ENCODE assay signal across 19 cellular contexts in genomic region chr19:35136977-35137702, GRCh38. TPM values are rescaled to one million over a fixed set of nuclear protein-coding genes. Genes with fewer than 3 reads are reported as not detected.
A peak's percentile ranks its signal among the peaks of the same experiment; 100 is the strongest.
DNase-seq lines count a peak whose midpoint lies in the region; ATAC-seq and TF ChIP-seq lines count a peak whose summit lies in the region.
"Had no signal": no experiment of that assay in that cellular context is flagged by ENCODE, and none has a peak within 500 bp of the region (broad histone marks: within the 10 kb centered on the region; RNA-seq: fewer than 3 reads in every experiment).

No MANE protein-coding gene starts in this region.

- DNase-seq in SW480 (ENCODE audit: low spot score), result peak; percentile 80
- peak; percentile 88 for DNase-seq in left lobe of liver (ENCODE audit: low spot score)
- DNase-seq in gastrocnemius medialis, result no peak
- DNase-seq in activated CD4-positive, alpha-beta memory T cell treated with anti-CD3 and anti-CD28 coated beads for 36 hours, result no peak
- DNase-seq in DMS153 treated with DMSO at 0.1 percent for 48 hours (lab: John Stamatoyannopoulos, UW; ENCODE audit: unreplicated experiment), result no peak
- DNase-seq in A673 (ENCODE audit: low spot score), result no peak
- DNase-seq: activated CD4-positive, alpha-beta T cell treated with anti-CD3 and anti-CD28 coated beads for 48 hours; aorta; Calu3; foreskin fibroblast; GDM1; left ventricle myocardium superior; NCI-H82; stimulated activated naive CD8-positive, alpha-beta T cell treated with anti-CD3 and anti-CD28 coated beads, Interleukin-15, amount 100 ng/mL, for 72 hours had no signal

- peaks cover 3 to 8% (median 7%) of the 10 kb centered on the region in 11 experiments; a peak in 20 of 22 replicates for H3K27me3 ChIP-seq in BLaER1 treated with 17β-estradiol and CSF1 and Interleukin-3, amounts not matched to agents 10 nM and 100 nM
- H3K27me3 ChIP-seq in gastrocnemius medialis (no peaks in the 10 kb centered on the region), A673 (replicated peaks; ENCODE audit: insufficient read depth, low read depth, low read length, poor library complexity) (no peaks in the 10 kb centered on the region)

- H3K4me2 ChIP-seq in BLaER1 treated with 17β-estradiol and CSF1 and Interleukin-3, amounts not matched to agents 10 nM and 100 nM, result peak overlapping the region in 10 of 11 experiments; percentile 1 to 71 (median 56); a peak in 18 of 22 replicates

- H3K9ac ChIP-seq in BLaER1 treated with 17β-estradiol and CSF1 and Interleukin-3, amounts not matched to agents 10 nM and 100 nM, result no peak overlapping the region

- H3K4me3 ChIP-seq in BLaER1 treated with 17β-estradiol and CSF1 and Interleukin-3, amounts not matched to agents 10 nM and 100 nM, result no peak overlapping the region
- H3K4me3 ChIP-seq in gastrocnemius medialis (no peak overlapping the region), A673 (ENCODE audit: low read depth, low read length, poor library complexity, severe bottlenecking) (no peak overlapping the region)

- H3K9me3 Mint-ChIP-seq in activated CD4-positive, alpha-beta memory T cell treated with anti-CD3 and anti-CD28 coated beads for 36 hours, result no peaks in the 10 kb centered on the region

- H3K9me3 ChIP-seq in BLaER1 treated with 17β-estradiol and CSF1 and Interleukin-3, amounts not matched to agents 10 nM and 100 nM (replicated peaks in 1 of 11), result no peaks in the 10 kb centered on the region
- H3K9me3 ChIP-seq in gastrocnemius medialis, result no peaks in the 10 kb centered on the region
- H3K9me3 ChIP-seq in A673 (ENCODE audit: low read depth, low read length, poor library complexity, severe bottlenecking), result no peaks in the 10 kb centered on the region

- BruUV-seq in A673 (replicated peaks; lab: Mats Ljungman, UMichigan), result no TSS peak

- H3K4me3 Mint-ChIP-seq in activated CD4-positive, alpha-beta memory T cell treated with anti-CD3 and anti-CD28 coated beads for 36 hours, result no peak overlapping the region
- H3K4me3 Mint-ChIP-seq: stimulated activated naive CD8-positive, alpha-beta T cell treated with anti-CD3 and anti-CD28 coated beads, Interleukin-15, amount 100 ng/mL, for 72 hours had no signal

- no peaks in the 10 kb centered on the region for H3K36me3 Mint-ChIP-seq in activated CD4-positive, alpha-beta memory T cell treated with anti-CD3 and anti-CD28 coated beads for 36 hours

- in situ Hi-C loops in gastrocnemius medialis (cut with MboI; ENCODE audit: low sequenced_read_pairs in 4 of 4), result loop anchor here in 2 of 4 donors (5.0 to 10.0 kb wide), 2 partner anchors 70 to 72 kb away; no protein-coding TSS in a partner anchor

- H3K27ac ChIP-seq in BLaER1 treated with 17β-estradiol and CSF1 and Interleukin-3, amounts not matched to agents 10 nM and 100 nM, result peak overlapping the region in 2 of 11 experiments; percentile 1 to 47; a peak in 1 of 22 replicates
- peak overlapping the region; percentile 99 to 100 (median 99) for H3K27ac ChIP-seq in gastrocnemius medialis
- no peak overlapping the region for H3K27ac ChIP-seq in A673 (ENCODE audit: low read depth, low read length, poor library complexity, severe bottlenecking)

- H3K27ac Mint-ChIP-seq in activated CD4-positive, alpha-beta memory T cell treated with anti-CD3 and anti-CD28 coated beads for 36 hours, result no peak overlapping the region
- H3K27ac Mint-ChIP-seq: stimulated activated naive CD8-positive, alpha-beta T cell treated with anti-CD3 and anti-CD28 coated beads, Interleukin-15, amount 100 ng/mL, for 72 hours had no signal

- POLR2A ChIA-PET in activated CD4-positive, alpha-beta memory T cell treated with anti-CD3 and anti-CD28 coated beads for 36 hours (lab: Charles Lee), result no interaction called here
- POLR2A ChIA-PET in A673 (lab: Charles Lee; ENCODE audit: low non-redundant PET), result no interaction called here

- TF ChIP-seq CTCF in gastrocnemius medialis (IDR thresholded peaks at IDR 0.05 in 4 of 5, conservative IDR thresholded peaks at IDR 0.05 in 1 of 5) (no peak), A673 (conservative IDR thresholded peaks at IDR 0.05; ENCODE audit: low read depth, low read length) (no peak)

- H3K36me3 ChIP-seq in BLaER1 treated with 17β-estradiol and CSF1 and Interleukin-3, amounts not matched to agents 10 nM and 100 nM, result no peaks in the 10 kb centered on the region
- H3K36me3 ChIP-seq in gastrocnemius medialis, result no peaks in the 10 kb centered on the region
- no peaks in the 10 kb centered on the region for H3K36me3 ChIP-seq in A673 (ENCODE audit: insufficient read depth, low read length, poor library complexity, severe bottlenecking)

- H3K27me3 Mint-ChIP-seq in activated CD4-positive, alpha-beta memory T cell treated with anti-CD3 and anti-CD28 coated beads for 36 hours, result no peaks in the 10 kb centered on the region
- H3K27me3 Mint-ChIP-seq: IgD-negative memory B cell had no signal

- ATAC-seq in left lobe of liver (peak; percentile 19), gastrocnemius medialis (no peak), HG02885 (IDR thresholded peaks at IDR 0.05; ENCODE audit: poor library complexity, unreplicated experiment) (no peak)
- ATAC-seq: left ventricle myocardium superior; stimulated activated naive CD8-positive, alpha-beta T cell treated with anti-CD3 and anti-CD28 coated beads, Interleukin-15, amount 100 ng/mL, for 72 hours had no signal

- H3K4me1 Mint-ChIP-seq in activated CD4-positive, alpha-beta memory T cell treated with anti-CD3 and anti-CD28 coated beads for 36 hours (ENCODE audit: low read depth), result peaks cover 16% of the 10 kb centered on the region

- TF ChIP-seq POLR2A in gastrocnemius medialis (IDR thresholded peaks at IDR 0.05), result no peak

- no peaks in the 10 kb centered on the region for H4K20me1 ChIP-seq in BLaER1 treated with 17β-estradiol and CSF1 and Interleukin-3, amounts not matched to agents 10 nM and 100 nM

- CTCF ChIA-PET in activated CD4-positive, alpha-beta memory T cell treated with anti-CD3 and anti-CD28 coated beads for 36 hours (lab: Charles Lee), result interaction anchor here (0.5 to 5.5 kb wide), 8 partner anchors 11 to 209 kb away, joined by 3 to 59 read pairs (median 16); no protein-coding TSS in a partner anchor
- CTCF ChIA-PET in A673 (lab: Charles Lee), result no interaction called here

- H3K4me1 ChIP-seq in BLaER1 treated with 17β-estradiol and CSF1 and Interleukin-3, amounts not matched to agents 10 nM and 100 nM, result peaks cover 26 to 68% (median 66%) of the 10 kb centered on the region in 10 experiments
- peaks cover 42% of the 10 kb centered on the region in 2 donors for H3K4me1 ChIP-seq in gastrocnemius medialis
- H3K4me1 ChIP-seq in A673 (ENCODE audit: insufficient read depth, low read length, poor library complexity, severe bottlenecking), result peaks cover 9% of the 10 kb centered on the region

- intact Hi-C loops in gastrocnemius medialis (cut with DNase I; ENCODE audit: low total_unique reads), result no loop called here
- intact Hi-C loops in activated CD4-positive, alpha-beta memory T cell treated with anti-CD3 and anti-CD28 coated beads for 36 hours (cut with micrococcal nuclease), result no loop called here
- intact Hi-C loops in A673 (cut with micrococcal nuclease; ENCODE audit: unreplicated experiment), result no loop called here

RNA-seq across cellular contexts. Expression of gene FXYD1, which starts 1.5 kb away (rescaled TPM):
- 280 TPM for total RNA-seq in left lobe of liver
- 100 to 1,000 TPM; 215 to 235 (median 225) TPM for total RNA-seq in gastrocnemius medialis
- total RNA-seq in activated CD4-positive, alpha-beta memory T cell treated with anti-CD3 and anti-CD28 coated beads for 36 hours, result 1 to 10 TPM; 2.3 to 2.8 TPM
- total RNA-seq in A673 (2021), result 0.98 TPM in 1 of 2 replicates, not detected in the other

RNA-seq across cellular contexts. Expression of gene LGI4, which starts 2.3 kb away (rescaled TPM):
- total RNA-seq in left lobe of liver (1.9 TPM), gastrocnemius medialis (10 to 100 TPM; 16.1 to 31.5 (median 27.2) TPM), A673 (2021) (not detected in 2 replicates)
- under 1 TPM; 0.50 to 0.51 TPM for total RNA-seq in activated CD4-positive, alpha-beta memory T cell treated with anti-CD3 and anti-CD28 coated beads for 36 hours

RNA-seq across cellular contexts. Expression of gene FXYD7, which starts 5.9 kb away (rescaled TPM):
- total RNA-seq in left lobe of liver (0.60 TPM), gastrocnemius medialis (under 1 TPM in 1 of 4 donors, not detected in 3; 0.40 TPM), A673 (2021) (0.56 and 0.85 TPM in 2 replicates)
- total RNA-seq in activated CD4-positive, alpha-beta memory T cell treated with anti-CD3 and anti-CD28 coated beads for 36 hours, result under 1 TPM; 0.77 to 0.93 TPM
- total RNA-seq: chondrocyte, left ventricle myocardium superior, myocyte had no signal

RNA-seq across cellular contexts. Expression of gene FXYD5, which starts 17.4 kb away (rescaled TPM):
- 7.6 TPM for total RNA-seq in left lobe of liver
- total RNA-seq in gastrocnemius medialis, result 10 to 100 TPM in 3 of 4 donors, 1 to 10 TPM in 1; 5.2 to 23.3 (median 14.3) TPM
- total RNA-seq in activated CD4-positive, alpha-beta memory T cell treated with anti-CD3 and anti-CD28 coated beads for 36 hours, result 100 to 1,000 TPM; 334 to 360 TPM
- total RNA-seq in A673 (2021), result 12.7 and 13.6 TPM in 2 replicates

RNA-seq across cellular contexts. Expression of gene FXYD3, which starts 21.5 kb away (rescaled TPM):
- total RNA-seq in left lobe of liver, result 1.4 TPM
- total RNA-seq in gastrocnemius medialis, result 10 to 100 TPM in 1 of 4 donors, under 1 TPM in 1, not detected in 2; 0.26 to 13.4 TPM
- not detected for total RNA-seq in activated CD4-positive, alpha-beta memory T cell treated with anti-CD3 and anti-CD28 coated beads for 36 hours
- not detected in 2 replicates for total RNA-seq in A673 (2021)
- total RNA-seq: chondrocyte had no signal

Comparison
In these comparisons a context has a peak if more than half of its experiments do, and no peak if none do; other contexts are left out.
1. DNase-seq: peak in SW480 (single experiment) and left lobe of liver (single experiment); none in gastrocnemius medialis (0 of 2), activated CD4-positive, alpha-beta memory T cell treated with anti-CD3 and anti-CD28 coated beads for 36 hours (single experiment), DMS153 treated with DMSO at 0.1 percent for 48 hours (single experiment) and A673 (single experiment).
2. RNA of gene FXYD1, which starts 1.5 kb away (total RNA-seq): 280 TPM in left lobe of liver (single experiment) and 215 to 235 TPM in gastrocnemius medialis; 2.3 to 2.8 TPM in activated CD4-positive, alpha-beta memory T cell treated with anti-CD3 and anti-CD28 coated beads for 36 hours and 0.98 TPM in A673; every median in the first group is over 10 times any median in the second.